1 cellular context compared by ENCODE assay signal in the genomic region with DNA sequence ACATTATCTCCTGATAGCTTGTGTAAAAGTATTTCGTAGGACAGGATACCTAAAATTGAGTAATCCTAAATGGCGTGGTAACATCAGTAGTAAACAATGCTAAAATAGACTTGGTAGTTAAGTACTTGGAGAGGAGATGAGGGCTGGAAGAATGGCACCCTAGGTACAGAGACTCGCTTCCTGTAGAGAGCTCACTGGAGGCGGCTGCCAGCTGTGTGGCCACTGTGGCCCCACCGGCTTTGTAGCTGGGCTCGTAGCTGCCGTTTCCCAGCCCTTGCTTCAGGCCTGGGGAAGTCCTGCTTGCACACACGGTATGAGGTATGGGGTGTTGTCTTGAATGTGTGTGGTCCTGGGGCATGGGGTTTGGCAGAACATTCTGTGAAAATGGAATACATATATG.
TF ChIP-seq lines count a peak whose summit lies in the region.

No MANE protein-coding gene starts in this region.

TF ChIP-seq in GM12878, 131 proteins besides CTCF, POLR2A, EP300 and RAD21:
- TF ChIP-seq SP1 (IDR thresholded peaks at IDR 0.05; ENCODE audit: low read depth, low read length): no peak
- no peak for TF ChIP-seq ZSCAN29 (IDR thresholded peaks at IDR 0.05)
- TF ChIP-seq NRF1 (conservative IDR thresholded peaks at IDR 0.05; ENCODE audit: low read depth, low read length): no peak
- no peak for TF ChIP-seq ASH2L (IDR thresholded peaks at IDR 0.05; ENCODE audit: borderline replicate concordance, low read depth)
- no peak for TF ChIP-seq SRF (IDR thresholded peaks at IDR 0.05; ENCODE audit: low read depth in 2 of 2, low read length in 2 of 2)
- no peak for TF ChIP-seq YY1 (IDR thresholded peaks at IDR 0.05; ENCODE audit: low read depth, low read length)
- no peak for TF ChIP-seq TCF3 (IDR thresholded peaks at IDR 0.05; ENCODE audit: borderline replicate concordance, insufficient read depth, low read depth, low read length)
- TF ChIP-seq, protein P1, sequence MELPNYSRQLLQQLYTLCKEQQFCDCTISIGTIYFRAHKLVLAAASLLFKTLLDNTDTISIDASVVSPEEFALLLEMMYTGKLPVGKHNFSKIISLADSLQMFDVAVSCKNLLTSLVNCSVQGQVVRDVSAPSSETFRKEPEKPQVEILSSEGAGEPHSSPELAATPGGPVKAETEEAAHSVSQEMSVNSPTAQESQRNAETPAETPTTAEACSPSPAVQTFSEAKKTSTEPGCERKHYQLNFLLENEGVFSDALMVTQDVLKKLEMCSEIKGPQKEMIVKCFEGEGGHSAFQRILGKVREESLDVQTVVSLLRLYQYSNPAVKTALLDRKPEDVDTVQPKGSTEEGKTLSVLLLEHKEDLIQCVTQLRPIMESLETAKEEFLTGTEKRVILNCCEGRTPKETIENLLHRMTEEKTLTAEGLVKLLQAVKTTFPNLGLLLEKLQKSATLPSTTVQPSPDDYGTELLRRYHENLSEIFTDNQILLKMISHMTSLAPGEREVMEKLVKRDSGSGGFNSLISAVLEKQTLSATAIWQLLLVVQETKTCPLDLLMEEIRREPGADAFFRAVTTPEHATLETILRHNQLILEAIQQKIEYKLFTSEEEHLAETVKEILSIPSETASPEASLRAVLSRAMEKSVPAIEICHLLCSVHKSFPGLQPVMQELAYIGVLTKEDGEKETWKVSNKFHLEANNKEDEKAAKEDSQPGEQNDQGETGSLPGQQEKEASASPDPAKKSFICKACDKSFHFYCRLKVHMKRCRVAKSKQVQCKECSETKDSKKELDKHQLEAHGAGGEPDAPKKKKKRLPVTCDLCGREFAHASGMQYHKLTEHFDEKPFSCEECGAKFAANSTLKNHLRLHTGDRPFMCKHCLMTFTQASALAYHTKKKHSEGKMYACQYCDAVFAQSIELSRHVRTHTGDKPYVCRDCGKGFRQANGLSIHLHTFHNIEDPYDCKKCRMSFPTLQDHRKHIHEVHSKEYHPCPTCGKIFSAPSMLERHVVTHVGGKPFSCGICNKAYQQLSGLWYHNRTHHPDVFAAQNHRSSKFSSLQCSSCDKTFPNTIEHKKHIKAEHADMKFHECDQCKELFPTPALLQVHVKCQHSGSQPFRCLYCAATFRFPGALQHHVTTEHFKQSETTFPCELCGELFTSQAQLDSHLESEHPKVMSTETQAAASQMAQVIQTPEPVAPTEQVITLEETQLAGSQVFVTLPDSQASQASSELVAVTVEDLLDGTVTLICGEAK (IDR thresholded peaks at IDR 0.05; ENCODE audit: borderline replicate concordance): no peak
- no peak for TF ChIP-seq RUNX3 (IDR thresholded peaks at IDR 0.05; ENCODE audit: low read length)
- no peak for TF ChIP-seq FOS (IDR thresholded peaks at IDR 0.05; ENCODE audit: borderline replicate concordance, extremely low read depth, insufficient read length)
- TF ChIP-seq, protein P2, sequence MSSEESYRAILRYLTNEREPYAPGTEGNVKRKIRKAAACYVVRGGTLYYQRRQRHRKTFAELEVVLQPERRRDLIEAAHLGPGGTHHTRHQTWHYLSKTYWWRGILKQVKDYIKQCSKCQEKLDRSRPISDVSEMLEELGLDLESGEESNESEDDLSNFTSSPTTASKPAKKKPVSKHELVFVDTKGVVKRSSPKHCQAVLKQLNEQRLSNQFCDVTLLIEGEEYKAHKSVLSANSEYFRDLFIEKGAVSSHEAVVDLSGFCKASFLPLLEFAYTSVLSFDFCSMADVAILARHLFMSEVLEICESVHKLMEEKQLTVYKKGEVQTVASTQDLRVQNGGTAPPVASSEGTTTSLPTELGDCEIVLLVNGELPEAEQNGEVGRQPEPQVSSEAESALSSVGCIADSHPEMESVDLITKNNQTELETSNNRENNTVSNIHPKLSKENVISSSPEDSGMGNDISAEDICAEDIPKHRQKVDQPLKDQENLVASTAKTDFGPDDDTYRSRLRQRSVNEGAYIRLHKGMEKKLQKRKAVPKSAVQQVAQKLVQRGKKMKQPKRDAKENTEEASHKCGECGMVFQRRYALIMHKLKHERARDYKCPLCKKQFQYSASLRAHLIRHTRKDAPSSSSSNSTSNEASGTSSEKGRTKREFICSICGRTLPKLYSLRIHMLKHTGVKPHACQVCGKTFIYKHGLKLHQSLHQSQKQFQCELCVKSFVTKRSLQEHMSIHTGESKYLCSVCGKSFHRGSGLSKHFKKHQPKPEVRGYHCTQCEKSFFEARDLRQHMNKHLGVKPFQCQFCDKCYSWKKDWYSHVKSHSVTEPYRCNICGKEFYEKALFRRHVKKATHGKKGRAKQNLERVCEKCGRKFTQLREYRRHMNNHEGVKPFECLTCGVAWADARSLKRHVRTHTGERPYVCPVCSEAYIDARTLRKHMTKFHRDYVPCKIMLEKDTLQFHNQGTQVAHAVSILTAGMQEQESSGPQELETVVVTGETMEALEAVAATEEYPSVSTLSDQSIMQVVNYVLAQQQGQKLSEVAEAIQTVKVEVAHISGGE (CRISPR knock-in tag; IDR thresholded peaks at IDR 0.05): no peak
- TF ChIP-seq NR2F1 (conservative IDR thresholded peaks at IDR 0.05): no peak
- no peak for TF ChIP-seq POU2F2 (IDR thresholded peaks at IDR 0.05; ENCODE audit: borderline replicate concordance, low read depth, low read length)
